Comparison of ENCODE assay signal across 16 cellular contexts in genomic region chr11:86314636-86315035, GRCh38. TPM values are rescaled to one million over a fixed set of nuclear protein-coding genes. Genes with fewer than 3 reads are reported as not detected.
DNase-seq lines count a peak whose midpoint lies in the region; ATAC-seq and TF ChIP-seq lines count a peak whose summit lies in the region.
"Had no signal": no experiment of that assay in that cellular context is flagged by ENCODE, and none has a peak within 500 bp of the region (broad histone marks: within the 10 kb centered on the region; RNA-seq: fewer than 3 reads in every experiment).

No MANE protein-coding gene starts in this region.

- H3K27me3 Mint-ChIP-seq in MCF 10A (ENCODE audit: insufficient read depth, unreplicated experiment) (no peaks in the 10 kb centered on the region), endodermal cell (ENCODE audit: insufficient read depth) (no peaks in the 10 kb centered on the region)
- H3K27me3 Mint-ChIP-seq in effector memory CD8-positive, alpha-beta T cell: no peaks in the 10 kb centered on the region

- WGBS in endodermal cell (ENCODE audit: insufficient coverage in 1 of 2, insufficient read length in 1 of 2), 2 experiments: 24 to 83% methylated on average over 1 to 2 of the region's 2 CpGs

- no peak overlapping the region for H3K4me3 Mint-ChIP-seq in MCF 10A (ENCODE audit: unreplicated experiment)
- no peak overlapping the region for H3K4me3 Mint-ChIP-seq in endodermal cell
- H3K4me3 Mint-ChIP-seq in effector memory CD8-positive, alpha-beta T cell: no peak overlapping the region
- H3K4me3 Mint-ChIP-seq: CD8-positive, alpha-beta T cell had no signal

- H3K36me3 Mint-ChIP-seq in MCF 10A (ENCODE audit: insufficient read depth, unreplicated experiment): peaks cover 73% of the 10 kb centered on the region
- peaks cover 59% of the 10 kb centered on the region for H3K36me3 Mint-ChIP-seq in endodermal cell (ENCODE audit: low read depth)
- H3K36me3 Mint-ChIP-seq in effector memory CD8-positive, alpha-beta T cell (ENCODE audit: insufficient read depth): peaks cover 37% of the 10 kb centered on the region

- H3K4me1 ChIP-seq in breast epithelium (no peaks in the 10 kb centered on the region), endodermal cell (ENCODE audit: control insufficient read depth, insufficient read depth, low read length) (peaks cover 2% of the 10 kb centered on the region)
- H3K4me1 ChIP-seq: A549 had no signal

- H3K4me3 ChIP-seq in breast epithelium: no peak overlapping the region
- no peak overlapping the region for H3K4me3 ChIP-seq in endodermal cell (ENCODE audit: low read length)
- H3K4me3 ChIP-seq: A549; BLaER1 treated with 17β-estradiol and CSF1 and Interleukin-3, amounts not matched to agents 10 nM and 100 nM; HAP-1 had no signal

- no peak for TF ChIP-seq CTCF in MCF 10A (IDR thresholded peaks at IDR 0.05; ENCODE audit: unreplicated experiment)
- TF ChIP-seq CTCF in breast epithelium (IDR thresholded peaks at IDR 0.05): no peak
- no peak for TF ChIP-seq CTCF in endodermal cell (conservative IDR thresholded peaks at IDR 0.05)

- H3K9me3 Mint-ChIP-seq in MCF 10A (ENCODE audit: unreplicated experiment): no peaks in the 10 kb centered on the region
- H3K9me3 Mint-ChIP-seq in endodermal cell: peaks cover 11% of the 10 kb centered on the region
- no peaks in the 10 kb centered on the region for H3K9me3 Mint-ChIP-seq in effector memory CD8-positive, alpha-beta T cell
- H3K9me3 Mint-ChIP-seq: CD8-positive, alpha-beta T cell had no signal

- no peak for ATAC-seq in GM21390 (IDR thresholded peaks at IDR 0.05; ENCODE audit: unreplicated experiment)
- no peak for ATAC-seq in effector memory CD8-positive, alpha-beta T cell (replicated peaks)
- ATAC-seq: A549; CD8-positive, alpha-beta T cell had no signal

- H3K9ac ChIP-seq in endodermal cell (ENCODE audit: extremely low read depth, low read length, poor library complexity, severe bottlenecking): no peak overlapping the region
- H3K9ac ChIP-seq: BLaER1 treated with 17β-estradiol and CSF1 and Interleukin-3, amounts not matched to agents 10 nM and 100 nM had no signal

- no TSS peak for BruUV-seq in MCF 10A (replicated peaks; lab: Mats Ljungman, UMichigan)

- H3K27ac Mint-ChIP-seq in MCF 10A (ENCODE audit: low read depth, unreplicated experiment): peak overlapping the region; percentile 54
- H3K27ac Mint-ChIP-seq in endodermal cell: peak overlapping the region; percentile 66
- no peak overlapping the region for H3K27ac Mint-ChIP-seq in effector memory CD8-positive, alpha-beta T cell
- H3K27ac Mint-ChIP-seq: CD8-positive, alpha-beta T cell had no signal

- peak; percentile 3 for DNase-seq in NCI-H146 (lab: John Stamatoyannopoulos, UW)
- DNase-seq in NCI-H146 treated with DMSO at 0.1 percent for 48 hours (lab: John Stamatoyannopoulos, UW; ENCODE audit: unreplicated experiment): no peak
- DNase-seq in MCF 10A (ENCODE audit: unreplicated experiment): no peak
- DNase-seq in breast epithelium (ENCODE audit: low spot score in 2 of 2): no peak
- DNase-seq in endodermal cell: peak; percentile 54
- no peak for DNase-seq in NCI-H1930 (lab: John Stamatoyannopoulos, UW)
- no peak for DNase-seq in effector memory CD8-positive, alpha-beta T cell
- DNase-seq: Calu3; CD8-positive, alpha-beta T cell; DMS79 treated with DMSO at 0.1 percent for 48 hours; GF-D8 had no signal

- H3K36me3 ChIP-seq in breast epithelium (no peaks in the 10 kb centered on the region), endodermal cell (ENCODE audit: control insufficient read depth, insufficient read depth, low read length) (peaks cover 37% of the 10 kb centered on the region)

- CTCF ChIA-PET in MCF 10A (lab: Yijun Ruan, JAX): interaction anchor here (0.6 to 0.9 kb wide), 5 partner anchors 14 to 128 kb away, joined by 3 to 4 read pairs (median 3); no protein-coding TSS in a partner anchor

- no peak overlapping the region for H3K27ac ChIP-seq in breast epithelium
- no peak overlapping the region for H3K27ac ChIP-seq in endodermal cell (ENCODE audit: low read depth, low read length)
- H3K27ac ChIP-seq: 22Rv1; A549; BLaER1 treated with 17β-estradiol and CSF1 and Interleukin-3, amounts not matched to agents 10 nM and 100 nM had no signal

- intact Hi-C loops in MCF 10A (cut with micrococcal nuclease): no loop called here
- intact Hi-C loops in breast epithelium (cut with DNase I; ENCODE audit: low total_unique reads): no loop called here

- H3K4me1 Mint-ChIP-seq in MCF 10A (ENCODE audit: insufficient read depth, unreplicated experiment) (peaks cover 5% of the 10 kb centered on the region), endodermal cell (peaks cover 41% of the 10 kb centered on the region)
- peaks cover 19 to 33% of the 10 kb centered on the region in 2 donors for H3K4me1 Mint-ChIP-seq in effector memory CD8-positive, alpha-beta T cell (ENCODE audit: low read depth in 2 of 2)

- no peaks in the 10 kb centered on the region for H3K27me3 ChIP-seq in breast epithelium
- H3K27me3 ChIP-seq in endodermal cell (ENCODE audit: control insufficient read depth, insufficient read depth, low read length, poor library complexity, severe bottlenecking): no peaks in the 10 kb centered on the region
- H3K27me3 ChIP-seq: BLaER1 treated with 17β-estradiol and CSF1 and Interleukin-3, amounts not matched to agents 10 nM and 100 nM had no signal

- TF ChIP-seq POLR2A in breast epithelium (IDR thresholded peaks at IDR 0.05): no peak

- H3K9me3 ChIP-seq in breast epithelium: no peaks in the 10 kb centered on the region
- peaks cover 13% of the 10 kb centered on the region for H3K9me3 ChIP-seq in endodermal cell (ENCODE audit: control insufficient read depth, low read length)
- H3K9me3 ChIP-seq: A549, HAP-1 had no signal

- POLR2A ChIA-PET in MCF 10A (lab: Yijun Ruan, JAX): interaction anchor here (0.6 to 0.7 kb wide), 3 partner anchors 15 to 651 kb away, joined by 3 to 4 read pairs (median 3); no protein-coding TSS in a partner anchor

RNA-seq across cellular contexts. Expression of gene HIKESHI, which starts 12.6 kb away (rescaled TPM):
- total RNA-seq in MCF 10A (2022): 47.6 and 53.9 TPM in 2 replicates
- 10 to 100 TPM; 34.7 to 53.9 (median 43.5) TPM for total RNA-seq in breast epithelium
- 10 to 100 TPM; 67.5 to 76.3 TPM for total RNA-seq in endodermal cell
- 88.8 TPM for polyA plus RNA-seq in endodermal cell (2013, experiment 1 of 2)
- polyA plus RNA-seq in endodermal cell (2013, experiment 2 of 2): 72.0 TPM

Comparison
In these comparisons a context has a peak if more than half of its experiments do, and no peak if none do; other contexts are left out.
1. DNase-seq: peak in NCI-H146 (single experiment) and endodermal cell (single experiment); none in NCI-H146 treated with DMSO at 0.1 percent for 48 hours (single experiment), MCF 10A (single experiment), breast epithelium (0 of 2), NCI-H1930 (0 of 2) and effector memory CD8-positive, alpha-beta T cell (0 of 3).
2. H3K27ac Mint-ChIP-seq: peak in MCF 10A (single experiment) and endodermal cell (single experiment); none in effector memory CD8-positive, alpha-beta T cell (0 of 2).